In genomic region chr4:187814737-187815465, GRCh38 we compare ENCODE assay signal across 10 cellular contexts.
A peak's percentile ranks its signal among the peaks of the same experiment; 100 is the strongest.
DNase-seq lines count a peak whose midpoint lies in the region; ATAC-seq, FAIRE-seq and TF ChIP-seq lines count a peak whose summit lies in the region.
"Had no signal": no experiment of that assay in that cellular context is flagged by ENCODE, and none has a peak within 500 bp of the region (broad histone marks: within the 10 kb centered on the region; RNA-seq: fewer than 3 reads in every experiment).

No MANE protein-coding gene starts in this region.

- in situ Hi-C loops in K562 (cut with MboI), result no loop called here

- H3K4me2 ChIP-seq in K562 (ENCODE audit: insufficient read depth, low read length), result peak overlapping the region; percentile 68

- peaks cover 16% of the 10 kb centered on the region for H3K9me3 Mint-ChIP-seq in activated T-cell treated with anti-CD3 and anti-CD28 coated beads, Interleukin-2, amount 50 U/mL, for 4 hours

- TSS peak; percentile 66 for BruUV-seq in K562 (replicated peaks; lab: Mats Ljungman, UMichigan)

- H3K36me3 ChIP-seq in K562 (ENCODE audit: control insufficient read depth, insufficient read depth, low read length) (no peaks in the 10 kb centered on the region), thoracic aorta (no peaks in the 10 kb centered on the region)

- peak overlapping the region; percentile 66; the same call in 1 of the 2 replicates for H2AFZ ChIP-seq in K562 (ENCODE audit: low read depth, low read length)

- 0% methylated on average over 28 of the region's 28 CpGs for WGBS in K562 (ENCODE audit: insufficient coverage, low coverage, missing lambda C conversion rate)

- POLR2A ChIA-PET in K562 (lab: Yijun Ruan, JAX), result no interaction called here

- DNase-seq in activated T-cell treated with anti-CD3 and anti-CD28 coated beads, Interleukin-2, amount 50 U/mL, for 4 hours, result no peak
- DNase-seq in activated T-cell treated with anti-CD3 and anti-CD28 coated beads, Interleukin-2, amount 50 U/mL, for 1 hour, result no peak
- DNase-seq in K562 (ENCODE audit: extremely low read depth in 1 of 4, low spot score in 3 of 4), result peak in 1 of 4 experiments; percentile 43
- DNase-seq in left colon, result peak in 1 of 2 donors; percentile 27
- no peak for DNase-seq in thoracic aorta (ENCODE audit: low spot score)
- DNase-seq in NCI-H345 treated with DMSO at 0.1 percent for 48 hours (lab: John Stamatoyannopoulos, UW; ENCODE audit: unreplicated experiment), result no peak
- no peak for DNase-seq in NCI-H524 treated with DMSO at 0.1 percent for 48 hours (lab: John Stamatoyannopoulos, UW)

- H3K9ac ChIP-seq in K562 (ENCODE audit: insufficient read depth in 1 of 2, low read depth in 2 of 2, low read length in 2 of 2), result 0 out of 4 replicates have a peak overlapping the region, but pooled peaks of 1 of the 2 experiments have one; percentile 9

- H3K4me3 ChIP-seq in K562 (peak overlapping the region; percentile 17; the same call in 1 of the 2 replicates), thoracic aorta (peak overlapping the region; percentile 39)

- TF ChIP-seq EP300 in K562 (IDR thresholded peaks at IDR 0.05; ENCODE audit: low read length), result no peak

- TF ChIP-seq CTCF in K562 (IDR thresholded peaks at IDR 0.05 in 2 of 3, conservative IDR thresholded peaks at IDR 0.05 in 1 of 3; ENCODE audit: insufficient read depth in 2 of 3, low read depth in 1 of 3, low read length in 3 of 3), result no peak
- no peak for TF ChIP-seq CTCF in thoracic aorta (IDR thresholded peaks at IDR 0.05)

- H3K27ac ChIP-seq in K562 (ENCODE audit: extremely low read depth, low read depth, low read length), result peak overlapping the region; percentile 63; the same call in 2 of the 3 replicates
- no peak overlapping the region for H3K27ac ChIP-seq in thoracic aorta

- intact Hi-C loops in K562 (cut with micrococcal nuclease) (no loop called here), left colon (cut with DNase I, micrococcal nuclease) (no loop called here)

- no peaks in the 10 kb centered on the region for H3K79me2 ChIP-seq in K562 (ENCODE audit: control insufficient read depth, insufficient read depth, low read length)

- no peaks in the 10 kb centered on the region for H3K9me3 ChIP-seq in K562 (replicated peaks; ENCODE audit: control insufficient read depth, insufficient read depth, low read depth, low read length)
- H3K9me3 ChIP-seq in thoracic aorta, result no peaks in the 10 kb centered on the region

- H3K36me3 Mint-ChIP-seq in activated T-cell treated with anti-CD3 and anti-CD28 coated beads, Interleukin-2, amount 50 U/mL, for 4 hours (ENCODE audit: insufficient read depth), result no peaks in the 10 kb centered on the region

- H3K4me1 ChIP-seq in K562 (replicated peaks in 1 of 2; ENCODE audit: control insufficient read depth in 2 of 2, insufficient read depth in 2 of 2, low read length in 2 of 2) (no peaks in the 10 kb centered on the region), thoracic aorta (ENCODE audit: control insufficient read depth in 1 of 2, low read depth in 2 of 2) (no peaks in the 10 kb centered on the region)

- FAIRE-seq in K562 (lab: Jason Lieb, UNC), result no peak
- FAIRE-seq: endometrium had no signal

- no peaks in the 10 kb centered on the region for H3K9me1 ChIP-seq in K562 (ENCODE audit: control insufficient read depth, insufficient read depth, low read length)

- peak overlapping the region; percentile 41 for H3K4me3 Mint-ChIP-seq in activated T-cell treated with anti-CD3 and anti-CD28 coated beads, Interleukin-2, amount 50 U/mL, for 4 hours
- H3K4me3 Mint-ChIP-seq: B cell had no signal

- H3K4me1 Mint-ChIP-seq in activated T-cell treated with anti-CD3 and anti-CD28 coated beads, Interleukin-2, amount 50 U/mL, for 4 hours (ENCODE audit: low read depth), result no peaks in the 10 kb centered on the region
- H3K4me1 Mint-ChIP-seq: B cell had no signal

- no peaks in the 10 kb centered on the region for H3K27me3 ChIP-seq in K562 (ENCODE audit: control insufficient read depth in 2 of 2, insufficient read depth in 2 of 2, low read length in 2 of 2)
- H3K27me3 ChIP-seq in thoracic aorta (replicated peaks; ENCODE audit: insufficient read depth), result no peaks in the 10 kb centered on the region

- TF ChIP-seq RAD21 in K562 (CRISPR knock-in tag; conservative IDR thresholded peaks at IDR 0.05 in 1 of 2, IDR thresholded peaks at IDR 0.05 in 1 of 2), result no peak

- no peaks in the 10 kb centered on the region for H4K20me1 ChIP-seq in K562 (replicated peaks; ENCODE audit: control insufficient read depth, insufficient read depth, low read length)

- TF ChIP-seq POLR2A in K562 (conservative IDR thresholded peaks at IDR 0.05), result no peak

- no peaks in the 10 kb centered on the region for H3K27me3 Mint-ChIP-seq in activated T-cell treated with anti-CD3 and anti-CD28 coated beads, Interleukin-2, amount 50 U/mL, for 4 hours (ENCODE audit: low read depth)
- H3K27me3 Mint-ChIP-seq: B cell had no signal

- CTCF ChIA-PET in K562 (lab: Yijun Ruan, JAX; ENCODE audit: low intra/inter-chr PET ratio), result no interaction called here

- ATAC-seq in activated T-cell treated with anti-CD3 and anti-CD28 coated beads, Interleukin-2, amount 50 U/mL, for 4 hours, result no peak
- ATAC-seq in K562, result peak; percentile 38
- peak; percentile 83 for ATAC-seq in left colon
- no peak for ATAC-seq in thoracic aorta (ENCODE audit: insufficient number of reproducible peaks, low FRiP score, low read depth)
- ATAC-seq in GM19023 (IDR thresholded peaks at IDR 0.05; ENCODE audit: unreplicated experiment), result no peak

TF ChIP-seq in K562, 482 proteins besides CTCF, POLR2A, EP300 and RAD21 (continues in another document):
- TF ChIP-seq PHF20 (IDR thresholded peaks at IDR 0.05; ENCODE audit: partially characterized antibody) (no peak), E2F6 (IDR thresholded peaks at IDR 0.05; ENCODE audit: borderline replicate concordance in 1 of 2, extremely low read depth in 1 of 2, insufficient read depth in 1 of 2, insufficient read length in 1 of 2, low read depth in 1 of 2, low read length in 1 of 2, poor library complexity in 1 of 2, severe bottlenecking in 1 of 2) (peak in 1 of 2 experiments; percentile 15), ZNF449 (CRISPR knock-in tag; IDR thresholded peaks at IDR 0.05) (0 out of 2 replicates have a peak, but pooled peaks have one; percentile 17), SUPT5H (IDR thresholded peaks at IDR 0.05) (no peak), ZNF311 (CRISPR knock-in tag; IDR thresholded peaks at IDR 0.05) (no peak), NRF1 (conservative IDR thresholded peaks at IDR 0.05 in 1 of 2, IDR thresholded peaks at IDR 0.05 in 1 of 2) (peak; percentile 84 to 88), ZFP1 (CRISPR knock-in tag; IDR thresholded peaks at IDR 0.05) (no peak), TFAP4 (CRISPR knock-in tag; IDR thresholded peaks at IDR 0.05; ENCODE audit: borderline replicate concordance) (0 out of 2 replicates have a peak, but pooled peaks have one; percentile 11), ZNF124 (CRISPR knock-in tag; IDR thresholded peaks at IDR 0.05) (no peak), L3MBTL2 (IDR thresholded peaks at IDR 0.05) (peak; percentile 53; the same call in 1 of the 2 replicates), CEBPG (CRISPR knock-in tag; IDR thresholded peaks at IDR 0.05) (peak; percentile 83), CEBPG (tag; conservative IDR thresholded peaks at IDR 0.05 in 1 of 2, IDR thresholded peaks at IDR 0.05 in 1 of 2) (peak; percentile 91 to 97), HMGXB4 (CRISPR knock-in tag; IDR thresholded peaks at IDR 0.05) (no peak), CBX1 (IDR thresholded peaks at IDR 0.05; ENCODE audit: low read depth) (no peak), FOXA3 (CRISPR knock-in tag; conservative IDR thresholded peaks at IDR 0.05 in 1 of 2, IDR thresholded peaks at IDR 0.05 in 1 of 2) (no peak), ATF1 (CRISPR knock-in tag; IDR thresholded peaks at IDR 0.05) (no peak), ATF1 (tag; IDR thresholded peaks at IDR 0.05) (peak; percentile 72), ZBTB17 (CRISPR knock-in tag; IDR thresholded peaks at IDR 0.05) (0 out of 2 replicates have a peak, but pooled peaks have one; percentile 42)

Comparison
In these comparisons a context has a peak if more than half of its experiments do, and no peak if none do; other contexts are left out.
1. ATAC-seq: peak in K562 (single experiment) and left colon (single experiment); none in activated T-cell treated with anti-CD3 and anti-CD28 coated beads, Interleukin-2, amount 50 U/mL, for 4 hours (0 of 2), thoracic aorta (single experiment) and GM19023 (single experiment).